In genomic region chr21:35394049-35394448, GRCh38 we compare ENCODE assay signal across 30 cellular contexts.
"Had no signal": no experiment of that assay in that cellular context is flagged by ENCODE, and none has a peak within 500 bp of the region (broad histone marks: within the 10 kb centered on the region; RNA-seq: fewer than 3 reads in every experiment).

No MANE protein-coding gene starts in this region.

- H3K36me3 ChIP-seq: left lung, pancreas, prostate gland, stomach, tibial artery, upper lobe of right lung had no signal

- H3K9me3 ChIP-seq: left lung, pancreas, prostate gland, stomach, testis, tibial artery, upper lobe of right lung had no signal

- H3K4me3 Mint-ChIP-seq: immature natural killer cell; mesothelial cell of epicardium; naive B cell; nephron; neural crest cell; stimulated activated naive B cell treated with anti-CD40 and anti-IgM and Interleukin-4, amounts not matched to agents 10 μg/mL and 1 μg/mL and 100 μg/mL, for 72 hours had no signal

- H3K27ac Mint-ChIP-seq: mesothelial cell of epicardium; naive B cell; nephron; stimulated activated naive B cell treated with anti-CD40 and anti-IgM and Interleukin-4, amounts not matched to agents 10 μg/mL and 1 μg/mL and 100 μg/mL, for 72 hours had no signal

- H3K9me3 Mint-ChIP-seq: immature natural killer cell, nephron, neural crest cell had no signal

- ATAC-seq: left colon; left lung; pancreas; right cardiac atrium; sciatic nerve; stimulated activated naive B cell treated with anti-CD40 and anti-IgM and Interleukin-4, amounts not matched to agents 10 μg/mL and 1 μg/mL and 100 μg/mL, for 72 hours; upper lobe of right lung had no signal

- H3K4me3 ChIP-seq: left lung, lung, pancreas, prostate gland, skin epidermis, stomach, testis, tibial artery, upper lobe of right lung had no signal

- H3K4me1 ChIP-seq: pancreas, prostate gland, testis, tibial artery, upper lobe of right lung had no signal

- H3K27me3 Mint-ChIP-seq: stimulated activated naive B cell treated with anti-CD40 and anti-IgM and Interleukin-4, amounts not matched to agents 10 μg/mL and 1 μg/mL and 100 μg/mL, for 72 hours had no signal

- H3K36me3 Mint-ChIP-seq: mesothelial cell of epicardium; naive B cell; stimulated activated naive B cell treated with anti-CD40 and anti-IgM and Interleukin-4, amounts not matched to agents 10 μg/mL and 1 μg/mL and 100 μg/mL, for 72 hours had no signal

- H3K27ac ChIP-seq: left lung, pancreas, prostate gland, stomach, testis, tibial artery, upper lobe of right lung had no signal

- H3K27me3 ChIP-seq: left lung, pancreas, testis, tibial artery, upper lobe of right lung had no signal

- DNase-seq: hypothalamus; immature natural killer cell; kidney; left colon; left lung; mesendoderm; naive B cell; nucleus accumbens; pancreas; posterior cingulate gyrus; retina; stimulated activated CD4-positive, alpha-beta T cell treated with anti-CD3 and anti-CD28 coated beads, Interleukin-12 subunit alpha, Interleukin-12 subunit beta, amount 100 ng/mL, for 4 hours; stimulated activated CD4-positive, alpha-beta T cell treated with anti-CD3 and anti-CD28 coated beads, Interleukin-15, amount 100 ng/mL, for 24 hours; stimulated activated CD4-positive, alpha-beta T cell treated with anti-CD3 and anti-CD28 coated beads, Interleukin-2, amount 100 ng/mL, for 24 hours; stimulated activated CD4-positive, alpha-beta T cell treated with anti-CD3 and anti-CD28 coated beads, Interleukin-4, amount 100 ng/mL, for 1 hour; stimulated activated naive B cell treated with anti-CD40 and anti-IgM and Interleukin-4, amounts not matched to agents 10 μg/mL and 1 μg/mL and 100 μg/mL, for 72 hours; stimulated activated naive CD8-positive, alpha-beta T cell treated with anti-CD3 and anti-CD28 coated beads, Interleukin-15, Interleukin-2, amounts not matched to agents 100 U/mL and 50 U/mL, for 24 hours; stomach; testis; trophoblast cell; upper lobe of right lung had no signal

- H3K4me1 Mint-ChIP-seq: immature natural killer cell, neural crest cell had no signal
